9 cellular contexts compared by ENCODE assay signal in genomic region chr1:109640285-109640865, GRCh38. TPM values are rescaled to one million over a fixed set of nuclear protein-coding genes. Genes with fewer than 3 reads are reported as not detected.
DNase-seq lines count a peak whose midpoint lies in the region; FAIRE-seq and TF ChIP-seq lines count a peak whose summit lies in the region.
"Had no signal": no experiment of that assay in that cellular context is flagged by ENCODE, and none has a peak within 500 bp of the region (broad histone marks: within the 10 kb centered on the region; RNA-seq: fewer than 3 reads in every experiment).

No MANE protein-coding gene starts in this region.

- H3K27me3 ChIP-seq in Karpas-422 (ENCODE audit: low read length) (no peaks in the 10 kb centered on the region), SJCRH30 (0 out of 2 replicates have a peak, but pooled peaks cover 7% of the 10 kb centered on the region)

- H2AFZ ChIP-seq in Karpas-422 (ENCODE audit: low read length) = no peak overlapping the region

- H3K4me2 ChIP-seq in Karpas-422 (ENCODE audit: low read depth, low read length, poor library complexity, severe bottlenecking) = no peak overlapping the region

- H3K4me1 Mint-ChIP-seq in glutamatergic neuron (ENCODE audit: low read depth, unreplicated experiment) = peaks cover 7% of the 10 kb centered on the region

- H3K36me3 ChIP-seq in Karpas-422 (ENCODE audit: insufficient read depth, low read length) = no peaks in the 10 kb centered on the region
- no peaks in the 10 kb centered on the region for H3K36me3 ChIP-seq in SJCRH30

- intact Hi-C loops in posterior vena cava (cut with DNase I) = loop anchor here in 1 of 2 donors (2.0 to 10.0 kb wide), 2 partner anchors 64 to 134 kb away; no protein-coding TSS in a partner anchor

- no peaks in the 10 kb centered on the region for H3K36me3 Mint-ChIP-seq in glutamatergic neuron (ENCODE audit: unreplicated experiment)

- no peak overlapping the region for H3K4me3 ChIP-seq in Karpas-422 (ENCODE audit: low read length)
- no peak overlapping the region for H3K4me3 ChIP-seq in SJCRH30

- H3K27ac Mint-ChIP-seq in glutamatergic neuron (ENCODE audit: unreplicated experiment) = no peak overlapping the region

- TF ChIP-seq CTCF in glutamatergic neuron (IDR thresholded peaks at IDR 0.05; ENCODE audit: partially characterized antibody, unreplicated experiment) = peak; percentile 98

- FAIRE-seq in GM19239 (lab: Jason Lieb, UNC) (peak; percentile 86), urothelium cell line (lab: Jason Lieb, UNC) (peak; percentile 61)

- DNase-seq in AG20443 (ENCODE audit: low spot score) (peak; percentile 77), GM19239 (ENCODE audit: insufficient read length, low spot score) (peak; percentile 59), Karpas-422 (peak; percentile 93), SJCRH30 (peak; percentile 79 to 85), glutamatergic neuron (peak; percentile 95), posterior vena cava (ENCODE audit: low spot score) (peak; percentile 95), urothelium cell line (ENCODE audit: low spot score) (peak; percentile 84)
- peak; percentile 78 for DNase-seq in activated effector memory CD4-positive, alpha-beta T cell treated with Interleukin-2 at 50 U/mL for 16 hours

- H4K20me1 ChIP-seq in Karpas-422 (ENCODE audit: insufficient read depth, low read depth, low read length) = no peaks in the 10 kb centered on the region

- H3K4me3 Mint-ChIP-seq in glutamatergic neuron (ENCODE audit: unreplicated experiment) = no peak overlapping the region

- peaks cover 3% of the 10 kb centered on the region for H3K27me3 Mint-ChIP-seq in glutamatergic neuron (ENCODE audit: unreplicated experiment)

- no peaks in the 10 kb centered on the region for H3K9me3 ChIP-seq in Karpas-422 (ENCODE audit: low read length)
- H3K9me3 ChIP-seq in SJCRH30 (replicated peaks) = no peaks in the 10 kb centered on the region

- H3K4me1 ChIP-seq in Karpas-422 (ENCODE audit: low read length) = peaks cover 4% of the 10 kb centered on the region; the same call in 1 of the 2 replicates
- peaks cover 19% of the 10 kb centered on the region for H3K4me1 ChIP-seq in SJCRH30

- H3K27ac ChIP-seq in Karpas-422 (ENCODE audit: low read length) (no peak overlapping the region), SJCRH30 (no peak overlapping the region)

- H3K9me3 Mint-ChIP-seq in glutamatergic neuron (ENCODE audit: unreplicated experiment) = peaks cover 2% of the 10 kb centered on the region

- H3K79me2 ChIP-seq in Karpas-422 (ENCODE audit: low read length) = no peaks in the 10 kb centered on the region

- no peaks in the 10 kb centered on the region for H3K9me2 ChIP-seq in Karpas-422 (replicated peaks; ENCODE audit: insufficient read depth, low read length)

- H3K9ac ChIP-seq in Karpas-422 (ENCODE audit: low read length) = 0 out of 2 replicates have a peak overlapping the region, but pooled peaks have one; percentile 6

RNA-seq across cellular contexts. Expression of gene GSTM4, which starts 15.5 kb away (rescaled TPM):
- total RNA-seq in Karpas-422 (2014; rRNA removed; shearing (Covaris generic); ENCODE audit: low replicate concordance) = 7.7 and 10.0 TPM in 2 replicates
- total RNA-seq in SJCRH30 (2014; rRNA removed; shearing (Covaris generic)) = 2.5 and 3.0 TPM in 2 replicates
- total RNA-seq in glutamatergic neuron (ENCODE audit: unreplicated experiment) = 12.3 TPM
- 10 to 100 TPM; 21.2 to 35.4 TPM for total RNA-seq in posterior vena cava

RNA-seq across cellular contexts. Expression of gene AMPD2, which starts 20.7 kb away (rescaled TPM):
- total RNA-seq in Karpas-422 (2014; rRNA removed; shearing (Covaris generic); ENCODE audit: low replicate concordance) = 72.3 and 131 TPM in 2 replicates
- total RNA-seq in SJCRH30 (2014; rRNA removed; shearing (Covaris generic)) = 37.0 and 42.6 TPM in 2 replicates
- 49.3 TPM for total RNA-seq in glutamatergic neuron (ENCODE audit: unreplicated experiment)
- 10 to 100 TPM; 33.8 to 39.4 TPM for total RNA-seq in posterior vena cava

RNA-seq across cellular contexts. Expression of gene GNAT2, which starts 21.0 kb away (rescaled TPM):
- total RNA-seq in Karpas-422 (2014; rRNA removed; shearing (Covaris generic); ENCODE audit: low replicate concordance) = not detected in 2 replicates
- total RNA-seq in SJCRH30 (2014; rRNA removed; shearing (Covaris generic)) = 0.08 and 0.24 TPM in 2 replicates
- total RNA-seq in glutamatergic neuron (ENCODE audit: unreplicated experiment) (not detected), posterior vena cava (not detected)
- total RNA-seq: temporal lobe had no signal

RNA-seq across cellular contexts. Expression of gene GSTM2, which starts 27.5 kb away (rescaled TPM):
- total RNA-seq in Karpas-422 (2014; rRNA removed; shearing (Covaris generic); ENCODE audit: low replicate concordance) = 6.2 and 7.3 TPM in 2 replicates
- total RNA-seq in SJCRH30 (2014; rRNA removed; shearing (Covaris generic)) = 3.4 and 5.9 TPM in 2 replicates
- total RNA-seq in glutamatergic neuron (ENCODE audit: unreplicated experiment) = 33.6 TPM
- total RNA-seq in posterior vena cava = 10 to 100 TPM; 29.2 to 45.9 TPM

RNA-seq across cellular contexts. Expression of gene GSTM1, which starts 47.2 kb away (rescaled TPM):
- 8.5 and 14.4 TPM in 2 replicates for total RNA-seq in Karpas-422 (2014; rRNA removed; shearing (Covaris generic); ENCODE audit: low replicate concordance)
- not detected in 2 replicates for total RNA-seq in SJCRH30 (2014; rRNA removed; shearing (Covaris generic))
- total RNA-seq in glutamatergic neuron (ENCODE audit: unreplicated experiment) (not detected), posterior vena cava (not detected)
- total RNA-seq: temporal lobe had no signal
